ENCODE assay signal across 11 cellular contexts in the genomic region with DNA sequence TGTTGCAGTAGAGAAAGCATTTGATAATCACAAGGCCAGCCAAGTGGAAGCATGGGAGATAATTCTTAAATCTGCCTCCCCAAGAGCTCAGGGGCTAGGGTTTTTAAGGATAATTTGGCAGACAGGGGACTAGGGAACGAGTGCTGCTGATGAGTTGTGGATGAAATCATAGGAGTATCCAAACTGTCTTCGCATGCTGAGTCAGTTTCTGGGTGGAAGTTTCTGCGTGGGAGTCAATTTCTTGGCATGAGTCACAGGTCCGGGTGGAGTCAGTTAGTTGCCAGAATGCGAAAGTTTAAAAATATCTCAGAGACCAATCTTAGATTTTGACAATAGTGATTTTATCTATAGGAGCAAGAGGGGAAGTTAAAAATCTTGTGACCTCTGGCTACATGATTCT.
DNase-seq lines count a peak whose midpoint lies in the region; FAIRE-seq lines count a peak whose summit lies in the region.
"Had no signal": no experiment of that assay in that cellular context is flagged by ENCODE, and none has a peak within 500 bp of the region (broad histone marks: within the 10 kb centered on the region; RNA-seq: fewer than 3 reads in every experiment).

No MANE protein-coding gene starts in this region.

- H3K4ac ChIP-seq in neuronal stem cell (ENCODE audit: low read length) = no peak overlapping the region

- H3K4me2 ChIP-seq in neuronal stem cell (ENCODE audit: insufficient read depth, low read length, poor library complexity, severe bottlenecking) = no peak overlapping the region
- H3K4me2 ChIP-seq: PC-9 had no signal

- H4K91ac ChIP-seq in neuronal stem cell (ENCODE audit: low read depth, low read length, poor library complexity) = no peak overlapping the region

- H2BK12ac ChIP-seq in neuronal stem cell (ENCODE audit: low read length) = no peak overlapping the region

- no peak overlapping the region for H3K18ac ChIP-seq in neuronal stem cell (ENCODE audit: low read length)

- no peak overlapping the region for H3K23ac ChIP-seq in neuronal stem cell (ENCODE audit: low read depth, low read length, poor library complexity)

- no peak overlapping the region for H3K27ac ChIP-seq in neuronal stem cell (replicated peaks; ENCODE audit: low read length)
- H3K27ac ChIP-seq: PC-9 had no signal

- H3K4me3 ChIP-seq in neuronal stem cell (ENCODE audit: low read length in 2 of 2) = no peak overlapping the region
- H3K4me3 ChIP-seq: PC-9 had no signal

- no peak overlapping the region for H2BK120ac ChIP-seq in neuronal stem cell (ENCODE audit: low read depth, low read length)

- intact Hi-C loops in posterior vena cava (cut with DNase I) = loop anchor here in 1 of 2 donors (10.0 kb wide), 1 partner anchor 191 kb away; no protein-coding TSS in a partner anchor

- H4K8ac ChIP-seq in neuronal stem cell (ENCODE audit: low read depth, low read length) = no peak overlapping the region

- H3K27me3 ChIP-seq in neuronal stem cell (ENCODE audit: control insufficient read depth in 3 of 3, insufficient read depth in 3 of 3, low read depth in 1 of 3, low read length in 3 of 3) = no peaks in the 10 kb centered on the region

- no CpG with 5 or more reads among the region's 5 CpGs for WGBS in neuronal stem cell (ENCODE audit: extremely low coverage in 2 of 2, insufficient read length in 2 of 2, insufficient replicate concordance in 1 of 2), 2 donors

- no peak overlapping the region for H2AK5ac ChIP-seq in neuronal stem cell (ENCODE audit: low read depth, low read length)

- DNase-seq in activated T-cell treated with anti-CD3 and anti-CD28 coated beads for 24 hours (ENCODE audit: low read depth) (peak; percentile 14), activated T-cell treated with anti-CD3 and anti-CD28 coated beads for 4 hours (no peak), RCC 7860 (ENCODE audit: low spot score) (peak; percentile 34), fibroblast of gingiva (ENCODE audit: low read depth) (peak; percentile 13), G401 (ENCODE audit: low spot score) (no peak), posterior vena cava (ENCODE audit: low spot score) (no peak), neuronal stem cell (ENCODE audit: low spot score) (no peak)
- DNase-seq in stimulated activated CD8-positive, alpha-beta memory T cell treated with anti-CD3 and anti-CD28 coated beads, Interleukin-4, amount 100 ng/mL, for 48 hours = peak; percentile 41
- DNase-seq: activated B cell treated with CpG ODN at 0.5 μM for 24 hours, NCI-H1105, PC-9 had no signal

- H2BK5ac ChIP-seq in neuronal stem cell (ENCODE audit: low read length) = no peak overlapping the region

- H2AFZ ChIP-seq in neuronal stem cell (ENCODE audit: low read length) = no peak overlapping the region
- H2AFZ ChIP-seq: PC-9 had no signal

- H3K4me1 ChIP-seq in neuronal stem cell (ENCODE audit: control insufficient read depth in 2 of 2, insufficient read depth in 1 of 2, low read depth in 1 of 2, low read length in 2 of 2) = peaks cover 2 to 3% of the 10 kb centered on the region in 2 donors

- no peaks in the 10 kb centered on the region for H3K36me3 ChIP-seq in neuronal stem cell (replicated peaks in 1 of 2; ENCODE audit: control insufficient read depth in 2 of 2, insufficient read depth in 2 of 2, low read length in 2 of 2)

- no peaks in the 10 kb centered on the region for H3K79me1 ChIP-seq in neuronal stem cell (ENCODE audit: low read depth, low read length)

- in situ Hi-C loops in G401 (cut with HindIII; ENCODE audit: low sequenced_read_pairs) = no loop called here

- H3K14ac ChIP-seq in neuronal stem cell (ENCODE audit: low read length) = no peak overlapping the region

- FAIRE-seq in RCC 7860 (lab: Jason Lieb, UNC) = no peak

- no peak overlapping the region for H2BK15ac ChIP-seq in neuronal stem cell (ENCODE audit: low read length)

- no peak overlapping the region for H3K9ac ChIP-seq in neuronal stem cell (ENCODE audit: low read depth, low read length, poor library complexity)

- peaks cover 6 to 9% of the 10 kb centered on the region in 2 donors for H3K9me3 ChIP-seq in neuronal stem cell (replicated peaks in 1 of 2; ENCODE audit: control insufficient read depth in 2 of 2, insufficient read depth in 1 of 2, low read depth in 1 of 2, low read length in 2 of 2)

Comparison
In these comparisons a context has a peak if more than half of its experiments do, and no peak if none do; other contexts are left out.
1. DNase-seq: peak in activated T-cell treated with anti-CD3 and anti-CD28 coated beads for 24 hours (single experiment), RCC 7860 (single experiment), fibroblast of gingiva (single experiment) and stimulated activated CD8-positive, alpha-beta memory T cell treated with anti-CD3 and anti-CD28 coated beads, Interleukin-4, amount 100 ng/mL, for 48 hours (single experiment); none in activated T-cell treated with anti-CD3 and anti-CD28 coated beads for 4 hours (single experiment), G401 (single experiment), posterior vena cava (single experiment) and neuronal stem cell (single experiment).